ENCODE assay signal across 18 cellular contexts in the genomic region with DNA sequence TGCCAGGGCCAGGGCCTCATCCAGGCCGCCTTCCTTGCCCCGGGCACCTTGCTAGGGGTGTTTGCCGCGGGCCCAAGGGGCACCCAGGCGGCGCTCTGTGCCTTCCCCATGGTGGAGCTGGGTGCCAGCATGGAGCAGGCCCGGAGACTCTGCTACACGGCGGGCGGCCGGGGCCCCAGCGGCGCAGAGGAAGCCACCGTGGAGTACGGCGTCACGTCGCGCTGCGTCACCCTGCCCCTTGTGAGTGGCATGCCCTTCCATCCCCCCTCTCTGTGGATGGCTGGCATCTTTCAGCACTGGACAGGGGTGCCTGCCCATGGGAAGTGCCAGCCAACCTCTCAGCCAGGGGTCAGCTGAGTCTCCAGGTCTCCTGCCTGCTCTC. TPM values are rescaled to one million over a fixed set of nuclear protein-coding genes. Genes with fewer than 3 reads are reported as not detected.
DNase-seq lines count a peak whose midpoint lies in the region; ATAC-seq, FAIRE-seq and TF ChIP-seq lines count a peak whose summit lies in the region.
"Had no signal": no experiment of that assay in that cellular context is flagged by ENCODE, and none has a peak within 500 bp of the region (broad histone marks: within the 10 kb centered on the region; RNA-seq: fewer than 3 reads in every experiment).

No MANE protein-coding gene starts in this region.

- TF ChIP-seq EP300 in HepG2 (IDR thresholded peaks at IDR 0.05; ENCODE audit: low read depth in 2 of 2, low read length in 2 of 2) (no peak), HepG2 (CRISPR knock-in tag; IDR thresholded peaks at IDR 0.05; ENCODE audit: borderline replicate concordance) (no peak)

- no peak overlapping the region for H3K27ac Mint-ChIP-seq in activated naive CD8-positive, alpha-beta T cell treated with anti-CD3 and anti-CD28 coated beads, Interleukin-2, amount 10 ng/mL, durations not matched to agents 7 days and 5 days
- no peak overlapping the region for H3K27ac Mint-ChIP-seq in activated naive CD8-positive, alpha-beta T cell treated with anti-CD3 and anti-CD28 coated beads for 36 hours
- H3K27ac Mint-ChIP-seq: CD4-positive, alpha-beta memory T cell had no signal

- H3K36me3 ChIP-seq in WERI-Rb-1 (no peaks in the 10 kb centered on the region), HepG2 (replicated peaks in 1 of 2; ENCODE audit: control insufficient read depth in 1 of 2, insufficient read depth in 2 of 2, low read length in 2 of 2) (no peaks in the 10 kb centered on the region), aorta (ENCODE audit: control insufficient read depth in 1 of 2, insufficient read depth in 2 of 2, low read length in 1 of 2) (no peaks in the 10 kb centered on the region), gastrocnemius medialis (no peaks in the 10 kb centered on the region)

- H3K4me3 ChIP-seq in WERI-Rb-1 (ENCODE audit: low read depth, low read length) (no peak overlapping the region), HepG2 (replicated peaks in 1 of 3; ENCODE audit: insufficient read depth in 1 of 3, low read depth in 2 of 3, low read length in 3 of 3) (no peak overlapping the region), aorta (ENCODE audit: low read length in 2 of 2) (no peak overlapping the region), gastrocnemius medialis (no peak overlapping the region)

- no peaks in the 10 kb centered on the region for H3K36me3 Mint-ChIP-seq in activated naive CD8-positive, alpha-beta T cell treated with anti-CD3 and anti-CD28 coated beads, Interleukin-2, amount 10 ng/mL, durations not matched to agents 7 days and 5 days
- no peaks in the 10 kb centered on the region for H3K36me3 Mint-ChIP-seq in activated naive CD8-positive, alpha-beta T cell treated with anti-CD3 and anti-CD28 coated beads for 36 hours
- H3K36me3 Mint-ChIP-seq: CD4-positive, alpha-beta memory T cell had no signal

- CTCF ChIA-PET in HepG2 (lab: Yijun Ruan, JAX; ENCODE audit: low intra/inter-chr PET ratio, low total read pairs): no interaction called here

- H4K20me1 ChIP-seq in HepG2 (ENCODE audit: insufficient read depth, low read length): no peaks in the 10 kb centered on the region

- H3K9ac ChIP-seq in HepG2 (ENCODE audit: insufficient read depth, low read depth, low read length): no peak overlapping the region
- H3K9ac ChIP-seq: KMS-11 had no signal

- BruUV-seq in HepG2 (replicated peaks; lab: Mats Ljungman, UMichigan): no TSS peak

- no peak for TF ChIP-seq POLR2A in HepG2 (IDR thresholded peaks at IDR 0.05; ENCODE audit: insufficient read depth in 1 of 2, low read depth in 2 of 2, low read length in 2 of 2)
- TF ChIP-seq POLR2A in gastrocnemius medialis (IDR thresholded peaks at IDR 0.05): no peak

- H3K4me2 ChIP-seq in HepG2 (ENCODE audit: low read depth, low read length): no peak overlapping the region
- H3K4me2 ChIP-seq: KMS-11 had no signal

- H3K27ac ChIP-seq in WERI-Rb-1 (no peak overlapping the region), HepG2 (ENCODE audit: extremely low read length, insufficient read depth, low read length) (no peak overlapping the region), aorta (ENCODE audit: low read depth in 1 of 2, low read length in 2 of 2) (no peak overlapping the region), gastrocnemius medialis (no peak overlapping the region)
- H3K27ac ChIP-seq: KMS-11 had no signal

- ATAC-seq in activated naive CD8-positive, alpha-beta T cell treated with anti-CD3 and anti-CD28 coated beads, Interleukin-2, amount 10 ng/mL, durations not matched to agents 7 days and 5 days (ENCODE audit: low read depth): no peak
- ATAC-seq in HepG2 (no peak), aorta (ENCODE audit: low FRiP score) (no peak), GM21529 (IDR thresholded peaks at IDR 0.05; ENCODE audit: unreplicated experiment) (no peak), gastrocnemius medialis (no peak)

- intact Hi-C loops in HepG2 (cut with micrococcal nuclease; ENCODE audit: unreplicated experiment) (loop anchor here (10.0 kb wide), 1 partner anchor 177 kb away; a partner anchor contains a TSS), aorta (cut with DNase I) (no loop called here), gastrocnemius medialis (cut with DNase I; ENCODE audit: low total_unique reads) (no loop called here)

- peaks cover 37% of the 10 kb centered on the region for H3K4me1 ChIP-seq in HepG2 (ENCODE audit: insufficient read depth, low read length)
- no peaks in the 10 kb centered on the region for H3K4me1 ChIP-seq in aorta (ENCODE audit: control insufficient read depth in 1 of 2, insufficient read depth in 2 of 2, low read length in 2 of 2)
- no peaks in the 10 kb centered on the region for H3K4me1 ChIP-seq in gastrocnemius medialis

- H2AFZ ChIP-seq in HepG2 (ENCODE audit: low read length): no peak overlapping the region

- POLR2A ChIA-PET in activated naive CD8-positive, alpha-beta T cell treated with anti-CD3 and anti-CD28 coated beads, Interleukin-2, amount 10 ng/mL, durations not matched to agents 7 days and 5 days (lab: Charles Lee): no interaction called here
- POLR2A ChIA-PET in HepG2 (lab: Yijun Ruan, JAX): interaction anchor here (1.5 kb wide), 1 partner anchor 14 kb away, joined by 4 read pairs; no protein-coding TSS in a partner anchor

- H3K4me3 Mint-ChIP-seq in activated naive CD8-positive, alpha-beta T cell treated with anti-CD3 and anti-CD28 coated beads, Interleukin-2, amount 10 ng/mL, durations not matched to agents 7 days and 5 days: no peak overlapping the region
- no peak overlapping the region for H3K4me3 Mint-ChIP-seq in activated naive CD8-positive, alpha-beta T cell treated with anti-CD3 and anti-CD28 coated beads for 36 hours
- H3K4me3 Mint-ChIP-seq: CD4-positive, alpha-beta memory T cell had no signal

- no peaks in the 10 kb centered on the region for H3K79me2 ChIP-seq in HepG2 (ENCODE audit: insufficient read depth, low read length)

- FAIRE-seq in HepG2 (lab: Jason Lieb, UNC): no peak
- FAIRE-seq: H1, RCC 7860 had no signal

- H3K9me3 ChIP-seq in WERI-Rb-1 (ENCODE audit: severe bottlenecking) (no peaks in the 10 kb centered on the region), HepG2 (ENCODE audit: low read length) (no peaks in the 10 kb centered on the region), aorta (ENCODE audit: control insufficient read depth, low read length) (no peaks in the 10 kb centered on the region), gastrocnemius medialis (no peaks in the 10 kb centered on the region)

- H3K9me3 Mint-ChIP-seq in activated naive CD8-positive, alpha-beta T cell treated with anti-CD3 and anti-CD28 coated beads, Interleukin-2, amount 10 ng/mL, durations not matched to agents 7 days and 5 days: no peaks in the 10 kb centered on the region
- no peaks in the 10 kb centered on the region for H3K9me3 Mint-ChIP-seq in activated naive CD8-positive, alpha-beta T cell treated with anti-CD3 and anti-CD28 coated beads for 36 hours
- H3K9me3 Mint-ChIP-seq: CD4-positive, alpha-beta memory T cell had no signal

- WGBS in HepG2 (ENCODE audit: low lambda C conversion rate): no CpG with 5 or more reads among the region's 20 CpGs
- WGBS in aorta, 2 donors: 94 to 97% methylated on average over 17 to 20 of the region's 20 CpGs

- in situ Hi-C loops in HepG2 (cut with HindIII; ENCODE audit: extremely low pct_ligation_motif_present, low pct_unique_long_range_greater_than_20kb) (no loop called here), gastrocnemius medialis (cut with MboI; ENCODE audit: low sequenced_read_pairs in 4 of 4) (no loop called here)

- H3K4me1 Mint-ChIP-seq in activated naive CD8-positive, alpha-beta T cell treated with anti-CD3 and anti-CD28 coated beads, Interleukin-2, amount 10 ng/mL, durations not matched to agents 7 days and 5 days: peaks cover 9% of the 10 kb centered on the region
- H3K4me1 Mint-ChIP-seq in activated naive CD8-positive, alpha-beta T cell treated with anti-CD3 and anti-CD28 coated beads for 36 hours: peaks cover 9% of the 10 kb centered on the region

- no peak for TF ChIP-seq CTCF in WERI-Rb-1 (IDR thresholded peaks at IDR 0.05; ENCODE audit: low read depth, low read length)
- no peak for TF ChIP-seq CTCF in HepG2 (CRISPR knock-in tag; IDR thresholded peaks at IDR 0.05)
- TF ChIP-seq CTCF in gastrocnemius medialis (IDR thresholded peaks at IDR 0.05 in 4 of 5, conservative IDR thresholded peaks at IDR 0.05 in 1 of 5): no peak

- TF ChIP-seq RAD21 in HepG2 (CRISPR knock-in tag; IDR thresholded peaks at IDR 0.05): no peak

- peak; percentile 24 for DNase-seq in activated naive CD8-positive, alpha-beta T cell treated with anti-CD3 and anti-CD28 coated beads, Interleukin-2, amount 10 ng/mL, durations not matched to agents 7 days and 5 days
- DNase-seq in activated naive CD8-positive, alpha-beta T cell treated with anti-CD3 and anti-CD28 coated beads for 36 hours: no peak
- DNase-seq in WERI-Rb-1 (peak; percentile 6), HepG2 (ENCODE audit: low spot score) (no peak), aorta (peak; percentile 41 to 74), NCI-H2107 (lab: John Stamatoyannopoulos, UW) (no peak), gastrocnemius medialis (no peak)
- DNase-seq: CD4-positive, alpha-beta memory T cell; GF-D8; MM.1S; NCI-H1105 treated with DMSO at 0.1 percent for 48 hours; NCI-H187 treated with DMSO at 0.1 percent for 48 hours; NCI-H510A treated with DMSO at 0.1 percent for 48 hours; SHP77 had no signal

- H3K27me3 ChIP-seq in WERI-Rb-1 (ENCODE audit: insufficient read depth, low read depth, severe bottlenecking): peaks cover 42% of the 10 kb centered on the region
- H3K27me3 ChIP-seq in HepG2 (ENCODE audit: control insufficient read depth in 1 of 2, insufficient read depth in 2 of 2, low read length in 2 of 2): no peaks in the 10 kb centered on the region
- H3K27me3 ChIP-seq in aorta (ENCODE audit: control insufficient read depth in 1 of 2, insufficient read depth in 2 of 2, low read length in 1 of 2): no peaks in the 10 kb centered on the region
- H3K27me3 ChIP-seq in gastrocnemius medialis: no peaks in the 10 kb centered on the region

- H3K27me3 Mint-ChIP-seq in activated naive CD8-positive, alpha-beta T cell treated with anti-CD3 and anti-CD28 coated beads, Interleukin-2, amount 10 ng/mL, durations not matched to agents 7 days and 5 days: no peaks in the 10 kb centered on the region
- no peaks in the 10 kb centered on the region for H3K27me3 Mint-ChIP-seq in activated naive CD8-positive, alpha-beta T cell treated with anti-CD3 and anti-CD28 coated beads for 36 hours
- H3K27me3 Mint-ChIP-seq: CD4-positive, alpha-beta memory T cell had no signal

RNA-seq across cellular contexts. Expression of a gene that starts 3.6 kb away (rescaled TPM):
- 1 to 10 TPM; 1.3 to 2.1 TPM for total RNA-seq in activated naive CD8-positive, alpha-beta T cell treated with anti-CD3 and anti-CD28 coated beads, Interleukin-2, amount 10 ng/mL, durations not matched to agents 7 days and 5 days
- 1 to 10 TPM; 2.8 to 4.2 TPM for total RNA-seq in activated naive CD8-positive, alpha-beta T cell treated with anti-CD3 and anti-CD28 coated beads for 36 hours
- total RNA-seq in HepG2 (2016; rRNA removed; fragmentation: Illumina TruSeq; extraction: Trizol) (1.2 and 3.0 TPM in 2 replicates), aorta (10 to 100 TPM; 18.0 to 18.7 TPM), gastrocnemius medialis (1 to 10 TPM in 1 of 4 donors, under 1 TPM in 3; 0.10 to 1.1 (median 0.13) TPM)
- total RNA-seq in HepG2 (2016; cell fraction: cytosol; rRNA removed; fragmentation: Illumina TruSeq; extraction: Trizol; ENCODE audit: low read depth): 0.20 and 0.62 TPM in 2 replicates
- total RNA-seq in HepG2 (2016; cell fraction: insoluble cytoplasmic fraction; rRNA removed; fragmentation: Illumina TruSeq; extraction: Trizol): 0.51 and 3.2 TPM in 2 replicates
- 0.90 and 1.4 TPM in 2 replicates for total RNA-seq in HepG2 (2016; cell fraction: membrane; rRNA removed; fragmentation: Illumina TruSeq; extraction: Trizol)
- 3.6 and 5.9 TPM in 2 replicates for total RNA-seq in HepG2 (2016; cell fraction: nucleus; rRNA removed; fragmentation: Illumina TruSeq; extraction: Trizol)
- polyA plus RNA-seq in HepG2 (2011; rRNA removed) (6.9 and 8.1 TPM in 2 replicates), aorta (10 to 100 TPM in 1 of 2 donors, under 1 TPM in 1; 0.38 to 31.4 TPM)
- 2.0 and 3.8 TPM in 2 replicates for polyA plus RNA-seq in HepG2 (2011; cell fraction: cytosol; rRNA removed)
- 40.4 and 58.7 TPM in 2 replicates for polyA plus RNA-seq in HepG2 (2011; cell fraction: nucleus; rRNA removed)
- 3.4 and 5.7 TPM in 2 replicates for polyA plus RNA-seq in HepG2 (2012)
- polyA plus RNA-seq in HepG2 (2016; cell fraction: cytosol; fragmentation: Illumina TruSeq; extraction: Trizol; ENCODE audit: low read depth): 0.61 and 0.93 TPM in 2 replicates
- polyA plus RNA-seq in HepG2 (2016; cell fraction: insoluble cytoplasmic fraction; fragmentation: Illumina TruSeq; extraction: Trizol; ENCODE audit: low read depth): 1.8 and 2.9 TPM in 2 replicates
- 2.0 and 2.3 TPM in 2 replicates for polyA plus RNA-seq in HepG2 (2016; cell fraction: membrane; fragmentation: Illumina TruSeq; extraction: Trizol; ENCODE audit: low read depth)
- polyA plus RNA-seq in HepG2 (2016; cell fraction: nucleus; fragmentation: Illumina TruSeq; extraction: Trizol; ENCODE audit: insufficient read depth, low read depth): 20.2 and 27.0 TPM in 2 replicates
- 0.68 and 8.0 TPM in 2 replicates for polyA minus RNA-seq in HepG2 (2011; rRNA and poly(A)+ RNA removed; ENCODE audit: low replicate concordance)
- polyA minus RNA-seq in HepG2 (2011; cell fraction: cytosol; rRNA and poly(A)+ RNA removed): 5.1 and 5.5 TPM in 2 replicates
- polyA minus RNA-seq in HepG2 (2011; cell fraction: nucleus; rRNA and poly(A)+ RNA removed): 5.0 and 6.8 TPM in 2 replicates
- total RNA-seq: CD4-positive, alpha-beta memory T cell had no signal
- polyA plus RNA-seq: CD4-positive, alpha-beta memory T cell had no signal

RNA-seq across cellular contexts. Expression of a gene that starts 13.2 kb away (rescaled TPM):
- not detected for total RNA-seq in activated naive CD8-positive, alpha-beta T cell treated with anti-CD3 and anti-CD28 coated beads, Interleukin-2, amount 10 ng/mL, durations not matched to agents 7 days and 5 days
- not detected for total RNA-seq in activated naive CD8-positive, alpha-beta T cell treated with anti-CD3 and anti-CD28 coated beads for 36 hours
- 0.22 TPM in 1 of 2 replicates, not detected in the other for total RNA-seq in HepG2 (2016; rRNA removed; fragmentation: Illumina TruSeq; extraction: Trizol)
- not detected in 2 replicates for total RNA-seq in HepG2 (2016; cell fraction: cytosol; rRNA removed; fragmentation: Illumina TruSeq; extraction: Trizol; ENCODE audit: low read depth)
- 0.09 TPM in 1 of 2 replicates, not detected in the other for total RNA-seq in HepG2 (2016; cell fraction: insoluble cytoplasmic fraction; rRNA removed; fragmentation: Illumina TruSeq; extraction: Trizol)
- 0.07 TPM in 1 of 2 replicates, not detected in the other for total RNA-seq in HepG2 (2016; cell fraction: membrane; rRNA removed; fragmentation: Illumina TruSeq; extraction: Trizol)
- not detected in 2 replicates for total RNA-seq in HepG2 (2016; cell fraction: nucleus; rRNA removed; fragmentation: Illumina TruSeq; extraction: Trizol)
- 0.10 and 0.30 TPM in 2 replicates for polyA plus RNA-seq in HepG2 (2011; rRNA removed)
- polyA plus RNA-seq in HepG2 (2011; cell fraction: cytosol; rRNA removed): 0.03 and 0.13 TPM in 2 replicates
- 0.93 and 2.1 TPM in 2 replicates for polyA plus RNA-seq in HepG2 (2011; cell fraction: nucleus; rRNA removed)
- polyA plus RNA-seq in HepG2 (2012): 0.07 and 0.15 TPM in 2 replicates
- polyA plus RNA-seq in HepG2 (2016; cell fraction: cytosol; fragmentation: Illumina TruSeq; extraction: Trizol; ENCODE audit: low read depth): 0.16 and 0.37 TPM in 2 replicates
- not detected in 2 replicates for polyA plus RNA-seq in HepG2 (2016; cell fraction: insoluble cytoplasmic fraction; fragmentation: Illumina TruSeq; extraction: Trizol; ENCODE audit: low read depth)
- polyA plus RNA-seq in HepG2 (2016; cell fraction: membrane; fragmentation: Illumina TruSeq; extraction: Trizol; ENCODE audit: low read depth): 0.14 TPM in 1 of 2 replicates, not detected in the other
- polyA plus RNA-seq in HepG2 (2016; cell fraction: nucleus; fragmentation: Illumina TruSeq; extraction: Trizol; ENCODE audit: insufficient read depth, low read depth): 0.57 TPM in 1 of 2 replicates, not detected in the other
- 0.06 TPM in 1 of 2 replicates, not detected in the other for polyA minus RNA-seq in HepG2 (2011; rRNA and poly(A)+ RNA removed; ENCODE audit: low replicate concordance)
- polyA minus RNA-seq in HepG2 (2011; cell fraction: cytosol; rRNA and poly(A)+ RNA removed): not detected in 2 replicates
- not detected in 2 replicates for polyA minus RNA-seq in HepG2 (2011; cell fraction: nucleus; rRNA and poly(A)+ RNA removed)
- 1 to 10 TPM; 5.4 to 8.0 TPM for total RNA-seq in aorta
- polyA plus RNA-seq in aorta: 10 to 100 TPM in 1 of 2 donors, 1 to 10 TPM in 1; 1.1 to 11.0 TPM
- total RNA-seq in gastrocnemius medialis: 10 to 100 TPM; 30.3 to 39.9 (median 33.8) TPM
- total RNA-seq: CD4-positive, alpha-beta memory T cell; H1 had no signal
- polyA plus RNA-seq: CD4-positive, alpha-beta memory T cell; H1 had no signal

RNA-seq across cellular contexts. Expression of a gene that starts 26.5 kb away (rescaled TPM):
- total RNA-seq in activated naive CD8-positive, alpha-beta T cell treated with anti-CD3 and anti-CD28 coated beads, Interleukin-2, amount 10 ng/mL, durations not matched to agents 7 days and 5 days: 10 to 100 TPM; 66.3 to 67.1 TPM
- total RNA-seq in activated naive CD8-positive, alpha-beta T cell treated with anti-CD3 and anti-CD28 coated beads for 36 hours: 10 to 100 TPM; 55.9 to 58.1 TPM
- 16.2 and 18.7 TPM in 2 replicates for total RNA-seq in HepG2 (2016; rRNA removed; fragmentation: Illumina TruSeq; extraction: Trizol)
- 13.0 and 13.1 TPM in 2 replicates for total RNA-seq in HepG2 (2016; cell fraction: cytosol; rRNA removed; fragmentation: Illumina TruSeq; extraction: Trizol; ENCODE audit: low read depth)
- 17.8 and 20.1 TPM in 2 replicates for total RNA-seq in HepG2 (2016; cell fraction: insoluble cytoplasmic fraction; rRNA removed; fragmentation: Illumina TruSeq; extraction: Trizol)
- 8.6 and 11.1 TPM in 2 replicates for total RNA-seq in HepG2 (2016; cell fraction: membrane; rRNA removed; fragmentation: Illumina TruSeq; extraction: Trizol)
- 12.0 and 15.0 TPM in 2 replicates for total RNA-seq in HepG2 (2016; cell fraction: nucleus; rRNA removed; fragmentation: Illumina TruSeq; extraction: Trizol)
- 35.5 and 36.0 TPM in 2 replicates for polyA plus RNA-seq in HepG2 (2011; rRNA removed)
- polyA plus RNA-seq in HepG2 (2011; cell fraction: cytosol; rRNA removed): 26.8 and 43.0 TPM in 2 replicates
- polyA plus RNA-seq in HepG2 (2011; cell fraction: nucleus; rRNA removed): 101 and 115 TPM in 2 replicates
- polyA plus RNA-seq in HepG2 (2012): 19.4 and 20.6 TPM in 2 replicates
- polyA plus RNA-seq in HepG2 (2016; cell fraction: cytosol; fragmentation: Illumina TruSeq; extraction: Trizol; ENCODE audit: low read depth): 11.0 and 12.1 TPM in 2 replicates
- polyA plus RNA-seq in HepG2 (2016; cell fraction: insoluble cytoplasmic fraction; fragmentation: Illumina TruSeq; extraction: Trizol; ENCODE audit: low read depth): 24.4 and 28.5 TPM in 2 replicates
- polyA plus RNA-seq in HepG2 (2016; cell fraction: membrane; fragmentation: Illumina TruSeq; extraction: Trizol; ENCODE audit: low read depth): 10.0 and 10.7 TPM in 2 replicates
- 28.9 and 29.2 TPM in 2 replicates for polyA plus RNA-seq in HepG2 (2016; cell fraction: nucleus; fragmentation: Illumina TruSeq; extraction: Trizol; ENCODE audit: insufficient read depth, low read depth)
- 56.4 and 152 TPM in 2 replicates for polyA minus RNA-seq in HepG2 (2011; rRNA and poly(A)+ RNA removed; ENCODE audit: low replicate concordance)
- polyA minus RNA-seq in HepG2 (2011; cell fraction: cytosol; rRNA and poly(A)+ RNA removed): 11.8 and 17.8 TPM in 2 replicates
- polyA minus RNA-seq in HepG2 (2011; cell fraction: nucleus; rRNA and poly(A)+ RNA removed): 16.5 and 18.6 TPM in 2 replicates
- total RNA-seq in aorta: 10 to 100 TPM; 46.8 to 48.4 TPM
- polyA plus RNA-seq in aorta: 10 to 100 TPM; 33.3 to 72.5 TPM
- 10 to 100 TPM; 79.8 to 92.7 (median 86.4) TPM for total RNA-seq in gastrocnemius medialis

RNA-seq across cellular contexts. Expression of a gene that starts 26.8 kb away (rescaled TPM):
- total RNA-seq in activated naive CD8-positive, alpha-beta T cell treated with anti-CD3 and anti-CD28 coated beads, Interleukin-2, amount 10 ng/mL, durations not matched to agents 7 days and 5 days: 100 to 1,000 TPM; 158 to 162 TPM
- 100 to 1,000 TPM; 133 to 145 TPM for total RNA-seq in activated naive CD8-positive, alpha-beta T cell treated with anti-CD3 and anti-CD28 coated beads for 36 hours
- total RNA-seq in HepG2 (2016; rRNA removed; fragmentation: Illumina TruSeq; extraction: Trizol) (124 and 214 TPM in 2 replicates), aorta (100 to 1,000 TPM; 182 TPM), gastrocnemius medialis (100 to 1,000 TPM in 2 of 4 donors, 10 to 100 TPM in 2; 73.9 to 111 (median 93.4) TPM)
- total RNA-seq in HepG2 (2016; cell fraction: cytosol; rRNA removed; fragmentation: Illumina TruSeq; extraction: Trizol; ENCODE audit: low read depth): 180 and 198 TPM in 2 replicates
- total RNA-seq in HepG2 (2016; cell fraction: insoluble cytoplasmic fraction; rRNA removed; fragmentation: Illumina TruSeq; extraction: Trizol): 138 and 213 TPM in 2 replicates
- total RNA-seq in HepG2 (2016; cell fraction: membrane; rRNA removed; fragmentation: Illumina TruSeq; extraction: Trizol): 175 and 187 TPM in 2 replicates
- 143 and 151 TPM in 2 replicates for total RNA-seq in HepG2 (2016; cell fraction: nucleus; rRNA removed; fragmentation: Illumina TruSeq; extraction: Trizol)
- polyA plus RNA-seq in HepG2 (2011; rRNA removed) (288 and 319 TPM in 2 replicates), aorta (100 to 1,000 TPM; 401 to 633 TPM)
- polyA plus RNA-seq in HepG2 (2011; cell fraction: cytosol; rRNA removed): 276 and 476 TPM in 2 replicates
- polyA plus RNA-seq in HepG2 (2011; cell fraction: nucleus; rRNA removed): 234 and 252 TPM in 2 replicates
- polyA plus RNA-seq in HepG2 (2012): 198 and 204 TPM in 2 replicates
- 201 and 218 TPM in 2 replicates for polyA plus RNA-seq in HepG2 (2016; cell fraction: cytosol; fragmentation: Illumina TruSeq; extraction: Trizol; ENCODE audit: low read depth)
- polyA plus RNA-seq in HepG2 (2016; cell fraction: insoluble cytoplasmic fraction; fragmentation: Illumina TruSeq; extraction: Trizol; ENCODE audit: low read depth): 141 and 145 TPM in 2 replicates
- 192 and 200 TPM in 2 replicates for polyA plus RNA-seq in HepG2 (2016; cell fraction: membrane; fragmentation: Illumina TruSeq; extraction: Trizol; ENCODE audit: low read depth)
- 301 and 315 TPM in 2 replicates for polyA plus RNA-seq in HepG2 (2016; cell fraction: nucleus; fragmentation: Illumina TruSeq; extraction: Trizol; ENCODE audit: insufficient read depth, low read depth)
- polyA minus RNA-seq in HepG2 (2011; rRNA and poly(A)+ RNA removed; ENCODE audit: low replicate concordance): 172 and 203 TPM in 2 replicates
- polyA minus RNA-seq in HepG2 (2011; cell fraction: cytosol; rRNA and poly(A)+ RNA removed): 187 and 225 TPM in 2 replicates
- 34.9 TPM in 2 replicates for polyA minus RNA-seq in HepG2 (2011; cell fraction: nucleus; rRNA and poly(A)+ RNA removed)

RNA-seq across cellular contexts. Expression of a gene that starts 43.0 kb away (rescaled TPM):
- total RNA-seq in activated naive CD8-positive, alpha-beta T cell treated with anti-CD3 and anti-CD28 coated beads, Interleukin-2, amount 10 ng/mL, durations not matched to agents 7 days and 5 days: 10 to 100 TPM; 15.9 to 16.4 TPM
- 1 to 10 TPM; 4.1 to 4.3 TPM for total RNA-seq in activated naive CD8-positive, alpha-beta T cell treated with anti-CD3 and anti-CD28 coated beads for 36 hours
- total RNA-seq in HepG2 (2016; rRNA removed; fragmentation: Illumina TruSeq; extraction: Trizol): 10.1 and 15.9 TPM in 2 replicates
- 1.6 and 2.0 TPM in 2 replicates for total RNA-seq in HepG2 (2016; cell fraction: cytosol; rRNA removed; fragmentation: Illumina TruSeq; extraction: Trizol; ENCODE audit: low read depth)
- total RNA-seq in HepG2 (2016; cell fraction: insoluble cytoplasmic fraction; rRNA removed; fragmentation: Illumina TruSeq; extraction: Trizol): 9.1 and 16.2 TPM in 2 replicates
- 5.1 and 7.8 TPM in 2 replicates for total RNA-seq in HepG2 (2016; cell fraction: membrane; rRNA removed; fragmentation: Illumina TruSeq; extraction: Trizol)
- total RNA-seq in HepG2 (2016; cell fraction: nucleus; rRNA removed; fragmentation: Illumina TruSeq; extraction: Trizol): 14.6 and 18.2 TPM in 2 replicates
- 11.4 and 15.4 TPM in 2 replicates for polyA plus RNA-seq in HepG2 (2011; rRNA removed)
- polyA plus RNA-seq in HepG2 (2011; cell fraction: cytosol; rRNA removed): 7.2 and 9.7 TPM in 2 replicates
- polyA plus RNA-seq in HepG2 (2011; cell fraction: nucleus; rRNA removed): 50.2 and 59.9 TPM in 2 replicates
- 19.7 and 23.2 TPM in 2 replicates for polyA plus RNA-seq in HepG2 (2012)
- 2.1 and 2.2 TPM in 2 replicates for polyA plus RNA-seq in HepG2 (2016; cell fraction: cytosol; fragmentation: Illumina TruSeq; extraction: Trizol; ENCODE audit: low read depth)
- 8.6 and 12.6 TPM in 2 replicates for polyA plus RNA-seq in HepG2 (2016; cell fraction: insoluble cytoplasmic fraction; fragmentation: Illumina TruSeq; extraction: Trizol; ENCODE audit: low read depth)
- 4.3 and 5.1 TPM in 2 replicates for polyA plus RNA-seq in HepG2 (2016; cell fraction: membrane; fragmentation: Illumina TruSeq; extraction: Trizol; ENCODE audit: low read depth)
- polyA plus RNA-seq in HepG2 (2016; cell fraction: nucleus; fragmentation: Illumina TruSeq; extraction: Trizol; ENCODE audit: insufficient read depth, low read depth): 34.6 and 36.9 TPM in 2 replicates
- 25.4 and 48.9 TPM in 2 replicates for polyA minus RNA-seq in HepG2 (2011; rRNA and poly(A)+ RNA removed; ENCODE audit: low replicate concordance)
- 19.4 and 20.9 TPM in 2 replicates for polyA minus RNA-seq in HepG2 (2011; cell fraction: cytosol; rRNA and poly(A)+ RNA removed)
- polyA minus RNA-seq in HepG2 (2011; cell fraction: nucleus; rRNA and poly(A)+ RNA removed): 25.5 and 30.1 TPM in 2 replicates
- total RNA-seq in aorta: 10 to 100 TPM; 11.4 to 15.8 TPM
- 1 to 10 TPM; 8.8 to 9.9 TPM for polyA plus RNA-seq in aorta
- total RNA-seq in gastrocnemius medialis: 10 to 100 TPM; 19.9 to 54.6 (median 34.5) TPM

Comparison
In these comparisons a context has a peak if more than half of its experiments do, and no peak if none do; other contexts are left out.
1. DNase-seq: peak in activated naive CD8-positive, alpha-beta T cell treated with anti-CD3 and anti-CD28 coated beads, Interleukin-2, amount 10 ng/mL, durations not matched to agents 7 days and 5 days (single experiment), WERI-Rb-1 (single experiment) and aorta (2 of 2); none in activated naive CD8-positive, alpha-beta T cell treated with anti-CD3 and anti-CD28 coated beads for 36 hours (single experiment), HepG2 (single experiment), NCI-H2107 (single experiment) and gastrocnemius medialis (0 of 2).